In genomic region chr6:159097256-159097655, GRCh38 we compare ENCODE assay signal across 17 cellular contexts. TPM values are rescaled to one million over a fixed set of nuclear protein-coding genes. Genes with fewer than 3 reads are reported as not detected.
DNase-seq lines count a peak whose midpoint lies in the region; ATAC-seq and TF ChIP-seq lines count a peak whose summit lies in the region.
"Had no signal": no experiment of that assay in that cellular context is flagged by ENCODE, and none has a peak within 500 bp of the region (broad histone marks: within the 10 kb centered on the region; RNA-seq: fewer than 3 reads in every experiment).

No MANE protein-coding gene starts in this region.

- ATAC-seq in activated CD4-positive, CD25-positive, alpha-beta regulatory T cell treated with anti-CD3 and anti-CD28 coated beads, Interleukin-2, amount 50 U/mL, for 24 hours: peak; percentile 22 to 48
- ATAC-seq in activated CD8-positive, alpha-beta memory T cell treated with anti-CD3 and anti-CD28 coated beads, Interleukin-2, amount 10 ng/mL, durations not matched to agents 7 days and 5 days: no peak
- no peak for ATAC-seq in foreskin keratinocyte
- no peak for ATAC-seq in HG02973 (IDR thresholded peaks at IDR 0.05; ENCODE audit: unreplicated experiment)
- ATAC-seq: K562 had no signal

- peaks cover 4% of the 10 kb centered on the region for H3K27me3 ChIP-seq in foreskin keratinocyte

- H3K4me1 Mint-ChIP-seq in activated CD8-positive, alpha-beta memory T cell treated with anti-CD3 and anti-CD28 coated beads, Interleukin-2, amount 10 ng/mL, durations not matched to agents 7 days and 5 days: peaks cover 54% of the 10 kb centered on the region

- CTCF ChIA-PET in activated CD8-positive, alpha-beta memory T cell treated with anti-CD3 and anti-CD28 coated beads, Interleukin-2, amount 10 ng/mL, durations not matched to agents 7 days and 5 days (lab: Charles Lee): interaction anchor here (1.8 kb wide), 1 partner anchor 55 kb away, joined by 7 read pairs; no protein-coding TSS in a partner anchor

- H3K9me3 Mint-ChIP-seq in activated CD8-positive, alpha-beta memory T cell treated with anti-CD3 and anti-CD28 coated beads, Interleukin-2, amount 10 ng/mL, durations not matched to agents 7 days and 5 days (ENCODE audit: low read depth): no peaks in the 10 kb centered on the region
- H3K9me3 Mint-ChIP-seq: type B pancreatic cell had no signal

- no peaks in the 10 kb centered on the region for H3K36me3 Mint-ChIP-seq in activated CD8-positive, alpha-beta memory T cell treated with anti-CD3 and anti-CD28 coated beads, Interleukin-2, amount 10 ng/mL, durations not matched to agents 7 days and 5 days
- H3K36me3 Mint-ChIP-seq: type B pancreatic cell had no signal

- no peaks in the 10 kb centered on the region for H3K4me1 ChIP-seq in foreskin keratinocyte

- H3K27me3 Mint-ChIP-seq in activated CD8-positive, alpha-beta memory T cell treated with anti-CD3 and anti-CD28 coated beads, Interleukin-2, amount 10 ng/mL, durations not matched to agents 7 days and 5 days: no peaks in the 10 kb centered on the region
- H3K27me3 Mint-ChIP-seq: type B pancreatic cell had no signal

- TF ChIP-seq CTCF in foreskin keratinocyte (conservative IDR thresholded peaks at IDR 0.05): no peak

- DNase-seq in activated CD4-positive, CD25-positive, alpha-beta regulatory T cell (lab: John Stamatoyannopoulos, UW): no peak
- DNase-seq in activated CD8-positive, alpha-beta memory T cell treated with anti-CD3 and anti-CD28 coated beads, Interleukin-2, amount 10 ng/mL, durations not matched to agents 7 days and 5 days: peak; percentile 41
- DNase-seq in mesenteric fat pad (ENCODE audit: low spot score): peak; percentile 24
- DNase-seq in stimulated activated CD8-positive, alpha-beta memory T cell treated with anti-CD3 and anti-CD28 coated beads, Interleukin-4, amount 100 ng/mL, for 48 hours: peak; percentile 80
- no peak for DNase-seq in epidermal melanocyte (ENCODE audit: insufficient read length, low spot score)
- no peak for DNase-seq in foreskin keratinocyte
- DNase-seq: 8988T, amygdala, dermis blood vessel endothelial cell, mesendoderm, NCI-H1436 treated with DMSO at 0.1 percent for 48 hours, posterior cingulate gyrus had no signal

- no peak overlapping the region for H3K4me3 Mint-ChIP-seq in activated CD8-positive, alpha-beta memory T cell treated with anti-CD3 and anti-CD28 coated beads, Interleukin-2, amount 10 ng/mL, durations not matched to agents 7 days and 5 days
- H3K4me3 Mint-ChIP-seq: type B pancreatic cell had no signal

- H3K27ac ChIP-seq in foreskin keratinocyte: no peak overlapping the region
- H3K27ac ChIP-seq: RWPE1 had no signal

- H3K27ac Mint-ChIP-seq in activated CD8-positive, alpha-beta memory T cell treated with anti-CD3 and anti-CD28 coated beads, Interleukin-2, amount 10 ng/mL, durations not matched to agents 7 days and 5 days: no peak overlapping the region
- H3K27ac Mint-ChIP-seq: type B pancreatic cell had no signal

RNA-seq across cellular contexts. Expression of gene TAGAP, which starts 52.5 kb away (rescaled TPM):
- 10 to 100 TPM; 44.8 to 53.0 TPM for total RNA-seq in activated CD8-positive, alpha-beta memory T cell treated with anti-CD3 and anti-CD28 coated beads, Interleukin-2, amount 10 ng/mL, durations not matched to agents 7 days and 5 days
- 5.7 TPM for total RNA-seq in mesenteric fat pad
- total RNA-seq in foreskin keratinocyte: 0.07 TPM in 2 replicates
- 0.03 and 0.06 TPM in 2 replicates for polyA plus RNA-seq in foreskin keratinocyte
- total RNA-seq: dermis blood vessel endothelial cell had no signal
- polyA plus RNA-seq: K562 had no signal

Comparison
In these comparisons a context has a peak if more than half of its experiments do, and no peak if none do; other contexts are left out.
1. ATAC-seq: peak in activated CD4-positive, CD25-positive, alpha-beta regulatory T cell treated with anti-CD3 and anti-CD28 coated beads, Interleukin-2, amount 50 U/mL, for 24 hours (2 of 2); none in activated CD8-positive, alpha-beta memory T cell treated with anti-CD3 and anti-CD28 coated beads, Interleukin-2, amount 10 ng/mL, durations not matched to agents 7 days and 5 days (single experiment), foreskin keratinocyte (single experiment) and HG02973 (single experiment).
2. DNase-seq: peak in activated CD8-positive, alpha-beta memory T cell treated with anti-CD3 and anti-CD28 coated beads, Interleukin-2, amount 10 ng/mL, durations not matched to agents 7 days and 5 days (single experiment), mesenteric fat pad (single experiment) and stimulated activated CD8-positive, alpha-beta memory T cell treated with anti-CD3 and anti-CD28 coated beads, Interleukin-4, amount 100 ng/mL, for 48 hours (single experiment); none in activated CD4-positive, CD25-positive, alpha-beta regulatory T cell (0 of 4), epidermal melanocyte (single experiment) and foreskin keratinocyte (0 of 2).